In the genomic region with DNA sequence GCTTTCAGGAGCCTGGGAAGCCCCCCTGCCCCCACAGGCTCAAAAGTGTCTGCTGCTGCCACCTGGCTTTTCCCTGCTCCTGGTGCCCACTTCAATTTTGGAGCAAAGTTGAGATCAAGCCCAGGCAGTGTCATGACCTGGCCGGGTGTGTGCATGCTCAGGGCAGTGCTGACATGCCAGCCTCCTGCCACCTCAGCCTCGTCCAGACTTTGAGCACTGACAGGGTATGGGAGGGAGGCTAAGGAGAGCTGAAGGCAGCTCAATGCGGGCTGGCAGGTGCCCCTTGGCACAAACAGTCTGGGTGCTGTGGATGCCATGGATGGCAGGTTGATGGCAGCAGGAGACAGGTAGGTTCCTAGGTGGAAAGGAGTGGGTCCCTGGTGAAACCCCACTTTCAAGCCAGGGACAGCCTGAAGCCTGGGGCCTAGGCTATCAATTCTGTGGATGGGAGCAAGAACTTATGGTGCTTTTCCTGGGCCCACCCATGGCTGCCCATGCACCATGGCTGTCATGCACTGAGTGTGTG, we compare ENCODE assay signal across 31 cellular contexts.
"Had no signal": no experiment of that assay in that cellular context is flagged by ENCODE, and none has a peak within 500 bp of the region (broad histone marks: within the 10 kb centered on the region; RNA-seq: fewer than 3 reads in every experiment).

No MANE protein-coding gene starts in this region.

- H3K36me3 ChIP-seq: ascending aorta, breast epithelium, esophagus squamous epithelium, gastroesophageal sphincter, WERI-Rb-1 had no signal

- H3K4me3 Mint-ChIP-seq: activated B cell treated with CpG ODN at 0.5 μM for 24 hours; activated CD8-positive, alpha-beta T cell treated with anti-CD3 and anti-CD28 coated beads for 36 hours; activated naive CD8-positive, alpha-beta T cell treated with anti-CD3 and anti-CD28 coated beads for 36 hours; activated T-cell treated with anti-CD3 and anti-CD28 coated beads, Interleukin-2, amount 50 U/mL, for 4 hours; activated T-helper 17 cell treated with anti-CD3 and anti-CD28 coated beads, Interleukin-2, amount 50 U/mL, for 72 hours; brain; central memory CD8-positive, alpha-beta T cell; dendritic cell treated with granulocyte-macrophage colony-stimulating factor and Interleukin-4, amounts not matched to agents 40 ng/mL and 50 ng/mL, for 4 days; effector memory CD8-positive, alpha-beta T cell; T-helper 17 cell; T-helper 2 cell treated with Interferon-gamma antibody and Interleukin-4, amounts not matched to agents 5 μg/mL and 100 μg/mL, for 36 hours had no signal

- H3K9me3 Mint-ChIP-seq: activated T-helper 17 cell treated with anti-CD3 and anti-CD28 coated beads, Interleukin-2, amount 50 U/mL, for 72 hours; central memory CD8-positive, alpha-beta T cell; effector memory CD8-positive, alpha-beta T cell had no signal

- H3K27ac Mint-ChIP-seq: activated B cell treated with CpG ODN at 0.5 μM for 24 hours; activated CD8-positive, alpha-beta T cell treated with anti-CD3 and anti-CD28 coated beads for 36 hours; activated naive CD8-positive, alpha-beta T cell treated with anti-CD3 and anti-CD28 coated beads for 36 hours; activated T-helper 17 cell treated with anti-CD3 and anti-CD28 coated beads, Interleukin-2, amount 50 U/mL, for 72 hours; brain; dendritic cell treated with granulocyte-macrophage colony-stimulating factor and Interleukin-4, amounts not matched to agents 40 ng/mL and 50 ng/mL, for 4 days; effector memory CD8-positive, alpha-beta T cell; T-helper 17 cell; T-helper 2 cell treated with Interferon-gamma antibody and Interleukin-4, amounts not matched to agents 5 μg/mL and 100 μg/mL, for 36 hours had no signal

- DNase-seq: activated B cell treated with CpG ODN at 0.5 μM for 24 hours; activated CD4-positive, alpha-beta T cell treated with anti-CD3 and anti-CD28 coated beads for 48 hours; activated CD4-positive, alpha-beta T cell treated with anti-CD3 and anti-CD28 coated beads, Interleukin-2, amount 50 U/mL, for 1 hour; activated CD4-positive, alpha-beta T cell treated with anti-CD3 and anti-CD28 coated beads, Interleukin-2, amount 50 U/mL, for 48 hours; activated CD8-positive, alpha-beta memory T cell treated with anti-CD3 and anti-CD28 coated beads for 24 hours; activated CD8-positive, alpha-beta T cell treated with anti-CD3 and anti-CD28 coated beads for 36 hours; activated effector memory CD4-positive, alpha-beta T cell treated with Interleukin-2 at 50 U/mL for 16 hours; activated gamma-delta T cell treated with Interleukin-2 at 50 U/mL for 16 hours; activated naive CD4-positive, alpha-beta T cell treated with anti-CD3 and anti-CD28 coated beads, Interleukin-2, amount 50 U/mL, for 16 hours; activated naive CD4-positive, alpha-beta T cell treated with Interleukin-2 at 50 U/mL for 16 hours; activated naive CD8-positive, alpha-beta T cell treated with anti-CD3 and anti-CD28 coated beads for 36 hours; activated T-cell treated with anti-CD3 and anti-CD28 coated beads, Interleukin-2, amount 50 U/mL, for 4 hours; effector CD4-positive, alpha-beta T cell; effector memory CD8-positive, alpha-beta T cell; erythroblast; esophagus squamous epithelium; foreskin melanocyte; T-helper 1 cell; T-helper 17 cell; T1000; WERI-Rb-1 had no signal

- H3K27me3 Mint-ChIP-seq: activated B cell treated with CpG ODN at 0.5 μM for 24 hours, brain had no signal

- H3K4me1 ChIP-seq: ascending aorta, breast epithelium, esophagus squamous epithelium, gastroesophageal sphincter had no signal

- H3K9me3 ChIP-seq: ascending aorta, esophagus squamous epithelium, gastroesophageal sphincter had no signal

- H3K27ac ChIP-seq: ascending aorta, breast epithelium, coronary artery, esophagus squamous epithelium, gastroesophageal sphincter, WERI-Rb-1 had no signal

- H3K27me3 ChIP-seq: ascending aorta, breast epithelium, esophagus squamous epithelium, gastroesophageal sphincter had no signal

- H3K36me3 Mint-ChIP-seq: activated naive CD8-positive, alpha-beta T cell treated with anti-CD3 and anti-CD28 coated beads for 36 hours; brain had no signal

- H3K4me3 ChIP-seq: ascending aorta, breast epithelium, coronary artery, esophagus squamous epithelium, gastroesophageal sphincter had no signal

- ATAC-seq: activated CD4-positive, CD25-positive, alpha-beta regulatory T cell treated with anti-CD3 and anti-CD28 coated beads, Interleukin-2, amount 50 U/mL, for 24 hours; activated CD8-positive, alpha-beta T cell treated with anti-CD3 and anti-CD28 coated beads for 36 hours; activated T-cell treated with anti-CD3 and anti-CD28 coated beads, Interleukin-2, amount 50 U/mL, for 4 hours; activated T-helper 17 cell treated with anti-CD3 and anti-CD28 coated beads, Interleukin-2, amount 50 U/mL, for 72 hours; effector memory CD8-positive, alpha-beta T cell; gastroesophageal sphincter; T-helper 17 cell had no signal
